Comparison of ENCODE assay signal across 1 cellular context in genomic region chr9:114893221-114893620, GRCh38.
TF ChIP-seq lines count a peak whose summit lies in the region.

No MANE protein-coding gene starts in this region.

TF ChIP-seq in K562, 482 proteins besides CTCF, POLR2A, EP300 and RAD21:
- TF ChIP-seq, protein P1, sequence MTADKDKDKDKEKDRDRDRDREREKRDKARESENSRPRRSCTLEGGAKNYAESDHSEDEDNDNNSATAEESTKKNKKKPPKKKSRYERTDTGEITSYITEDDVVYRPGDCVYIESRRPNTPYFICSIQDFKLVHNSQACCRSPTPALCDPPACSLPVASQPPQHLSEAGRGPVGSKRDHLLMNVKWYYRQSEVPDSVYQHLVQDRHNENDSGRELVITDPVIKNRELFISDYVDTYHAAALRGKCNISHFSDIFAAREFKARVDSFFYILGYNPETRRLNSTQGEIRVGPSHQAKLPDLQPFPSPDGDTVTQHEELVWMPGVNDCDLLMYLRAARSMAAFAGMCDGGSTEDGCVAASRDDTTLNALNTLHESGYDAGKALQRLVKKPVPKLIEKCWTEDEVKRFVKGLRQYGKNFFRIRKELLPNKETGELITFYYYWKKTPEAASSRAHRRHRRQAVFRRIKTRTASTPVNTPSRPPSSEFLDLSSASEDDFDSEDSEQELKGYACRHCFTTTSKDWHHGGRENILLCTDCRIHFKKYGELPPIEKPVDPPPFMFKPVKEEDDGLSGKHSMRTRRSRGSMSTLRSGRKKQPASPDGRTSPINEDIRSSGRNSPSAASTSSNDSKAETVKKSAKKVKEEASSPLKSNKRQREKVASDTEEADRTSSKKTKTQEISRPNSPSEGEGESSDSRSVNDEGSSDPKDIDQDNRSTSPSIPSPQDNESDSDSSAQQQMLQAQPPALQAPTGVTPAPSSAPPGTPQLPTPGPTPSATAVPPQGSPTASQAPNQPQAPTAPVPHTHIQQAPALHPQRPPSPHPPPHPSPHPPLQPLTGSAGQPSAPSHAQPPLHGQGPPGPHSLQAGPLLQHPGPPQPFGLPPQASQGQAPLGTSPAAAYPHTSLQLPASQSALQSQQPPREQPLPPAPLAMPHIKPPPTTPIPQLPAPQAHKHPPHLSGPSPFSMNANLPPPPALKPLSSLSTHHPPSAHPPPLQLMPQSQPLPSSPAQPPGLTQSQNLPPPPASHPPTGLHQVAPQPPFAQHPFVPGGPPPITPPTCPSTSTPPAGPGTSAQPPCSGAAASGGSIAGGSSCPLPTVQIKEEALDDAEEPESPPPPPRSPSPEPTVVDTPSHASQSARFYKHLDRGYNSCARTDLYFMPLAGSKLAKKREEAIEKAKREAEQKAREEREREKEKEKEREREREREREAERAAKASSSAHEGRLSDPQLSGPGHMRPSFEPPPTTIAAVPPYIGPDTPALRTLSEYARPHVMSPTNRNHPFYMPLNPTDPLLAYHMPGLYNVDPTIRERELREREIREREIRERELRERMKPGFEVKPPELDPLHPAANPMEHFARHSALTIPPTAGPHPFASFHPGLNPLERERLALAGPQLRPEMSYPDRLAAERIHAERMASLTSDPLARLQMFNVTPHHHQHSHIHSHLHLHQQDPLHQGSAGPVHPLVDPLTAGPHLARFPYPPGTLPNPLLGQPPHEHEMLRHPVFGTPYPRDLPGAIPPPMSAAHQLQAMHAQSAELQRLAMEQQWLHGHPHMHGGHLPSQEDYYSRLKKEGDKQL (CRISPR knock-in tag; IDR thresholded peaks at IDR 0.05; ENCODE audit: borderline replicate concordance) = no peak
- peak; percentile 78 for TF ChIP-seq ZBTB40 (IDR thresholded peaks at IDR 0.05)
- no peak for TF ChIP-seq ZBTB40 (CRISPR knock-in tag; IDR thresholded peaks at IDR 0.05)
